1 cellular context compared by ENCODE assay signal in genomic region chr4:119246177-119246576, GRCh38.
TF ChIP-seq lines count a peak whose summit lies in the region.

No MANE protein-coding gene starts in this region.

TF ChIP-seq in WTC11, 78 proteins besides CTCF, POLR2A, EP300 and RAD21 (continued from another document):
- TF ChIP-seq, protein P1, sequence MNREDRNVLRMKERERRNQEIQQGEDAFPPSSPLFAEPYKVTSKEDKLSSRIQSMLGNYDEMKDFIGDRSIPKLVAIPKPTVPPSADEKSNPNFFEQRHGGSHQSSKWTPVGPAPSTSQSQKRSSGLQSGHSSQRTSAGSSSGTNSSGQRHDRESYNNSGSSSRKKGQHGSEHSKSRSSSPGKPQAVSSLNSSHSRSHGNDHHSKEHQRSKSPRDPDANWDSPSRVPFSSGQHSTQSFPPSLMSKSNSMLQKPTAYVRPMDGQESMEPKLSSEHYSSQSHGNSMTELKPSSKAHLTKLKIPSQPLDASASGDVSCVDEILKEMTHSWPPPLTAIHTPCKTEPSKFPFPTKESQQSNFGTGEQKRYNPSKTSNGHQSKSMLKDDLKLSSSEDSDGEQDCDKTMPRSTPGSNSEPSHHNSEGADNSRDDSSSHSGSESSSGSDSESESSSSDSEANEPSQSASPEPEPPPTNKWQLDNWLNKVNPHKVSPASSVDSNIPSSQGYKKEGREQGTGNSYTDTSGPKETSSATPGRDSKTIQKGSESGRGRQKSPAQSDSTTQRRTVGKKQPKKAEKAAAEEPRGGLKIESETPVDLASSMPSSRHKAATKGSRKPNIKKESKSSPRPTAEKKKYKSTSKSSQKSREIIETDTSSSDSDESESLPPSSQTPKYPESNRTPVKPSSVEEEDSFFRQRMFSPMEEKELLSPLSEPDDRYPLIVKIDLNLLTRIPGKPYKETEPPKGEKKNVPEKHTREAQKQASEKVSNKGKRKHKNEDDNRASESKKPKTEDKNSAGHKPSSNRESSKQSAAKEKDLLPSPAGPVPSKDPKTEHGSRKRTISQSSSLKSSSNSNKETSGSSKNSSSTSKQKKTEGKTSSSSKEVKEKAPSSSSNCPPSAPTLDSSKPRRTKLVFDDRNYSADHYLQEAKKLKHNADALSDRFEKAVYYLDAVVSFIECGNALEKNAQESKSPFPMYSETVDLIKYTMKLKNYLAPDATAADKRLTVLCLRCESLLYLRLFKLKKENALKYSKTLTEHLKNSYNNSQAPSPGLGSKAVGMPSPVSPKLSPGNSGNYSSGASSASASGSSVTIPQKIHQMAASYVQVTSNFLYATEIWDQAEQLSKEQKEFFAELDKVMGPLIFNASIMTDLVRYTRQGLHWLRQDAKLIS (CRISPR knock-in tag; IDR thresholded peaks at IDR 0.05; ENCODE audit: borderline replicate concordance): no peak
- TF ChIP-seq SMAD4 (CRISPR knock-in tag; IDR thresholded peaks at IDR 0.05): no peak
- TF ChIP-seq STAT6 (CRISPR knock-in tag; conservative IDR thresholded peaks at IDR 0.05; ENCODE audit: low read depth): no peak
- no peak for TF ChIP-seq ATF1 (CRISPR knock-in tag; IDR thresholded peaks at IDR 0.05)
- no peak for TF ChIP-seq TCF7 (CRISPR knock-in tag; IDR thresholded peaks at IDR 0.05; ENCODE audit: low read depth)
- no peak for TF ChIP-seq ETV6 (CRISPR knock-in tag; IDR thresholded peaks at IDR 0.05)
